ENCODE assay signal across 17 cellular contexts in genomic region chr11:100741866-100742625, GRCh38. TPM values are rescaled to one million over a fixed set of nuclear protein-coding genes. Genes with fewer than 3 reads are reported as not detected.
A peak's percentile ranks its signal among the peaks of the same experiment; 100 is the strongest.
DNase-seq lines count a peak whose midpoint lies in the region; ATAC-seq and TF ChIP-seq lines count a peak whose summit lies in the region.
"Had no signal": no experiment of that assay in that cellular context is flagged by ENCODE, and none has a peak within 500 bp of the region (broad histone marks: within the 10 kb centered on the region; RNA-seq: fewer than 3 reads in every experiment).

No MANE protein-coding gene starts in this region.

- H3K4me2 ChIP-seq in HCT116 (ENCODE audit: low read length), result peak overlapping the region; percentile 59

- H3K4me1 ChIP-seq in HCT116 (ENCODE audit: control insufficient read depth in 1 of 2, insufficient read depth in 2 of 2, low read length in 2 of 2), result peaks cover 36 to 86% of the 10 kb centered on the region in 2 experiments

- peak overlapping the region; percentile 57 for H3K9ac ChIP-seq in HCT116 (ENCODE audit: low read length)

- peak overlapping the region; percentile 53 for H3K27ac ChIP-seq in HCT116 (ENCODE audit: low read depth, low read length)
- H3K27ac ChIP-seq: SJSA1 had no signal

- H4K20me1 ChIP-seq in HCT116 (ENCODE audit: insufficient read depth), result no peaks in the 10 kb centered on the region

- H3K36me3 Mint-ChIP-seq in glutamatergic neuron (ENCODE audit: unreplicated experiment) (no peaks in the 10 kb centered on the region), type B pancreatic cell (peaks cover 8% of the 10 kb centered on the region)

- peak overlapping the region in 1 of 2 experiments; percentile 10; a peak in 1 of 4 replicates for H3K4me3 ChIP-seq in HCT116 (replicated peaks in 1 of 2; ENCODE audit: low read depth in 1 of 2, low read length in 2 of 2)
- H3K4me3 ChIP-seq: mucosa of descending colon, SJSA1 had no signal

- no peak for TF ChIP-seq POLR2A in HCT116 (IDR thresholded peaks at IDR 0.05; ENCODE audit: borderline replicate concordance, extremely low read depth, insufficient read depth, insufficient read length)

- RAD21 ChIA-PET in HCT116 (lab: Charles Lee; ENCODE audit: low non-redundant PET in 1 of 2, low total read pairs in 2 of 2, uncharacterized antibody in 2 of 2, unreplicated experiment in 2 of 2), result no interaction called here

- H3K4me3 Mint-ChIP-seq in glutamatergic neuron (ENCODE audit: unreplicated experiment), result no peak overlapping the region
- H3K4me3 Mint-ChIP-seq in type B pancreatic cell, result no peak overlapping the region
- H3K4me3 Mint-ChIP-seq: stimulated activated naive CD8-positive, alpha-beta T cell treated with anti-CD3 and anti-CD28 coated beads, Interleukin-15, Interleukin-2, amounts not matched to agents 100 ng/mL and 50 ng/mL, for 24 hours had no signal

- H3K27ac Mint-ChIP-seq in glutamatergic neuron (ENCODE audit: unreplicated experiment) (peak overlapping the region; percentile 44), type B pancreatic cell (no peak overlapping the region)
- H3K27ac Mint-ChIP-seq: stimulated activated naive CD8-positive, alpha-beta T cell treated with anti-CD3 and anti-CD28 coated beads, Interleukin-15, Interleukin-2, amounts not matched to agents 100 ng/mL and 50 ng/mL, for 24 hours had no signal

- no peak overlapping the region for H2AFZ ChIP-seq in HCT116 (ENCODE audit: low read depth, low read length, poor library complexity, severe bottlenecking)

- no TSS peak for BruUV-seq in HCT116 (replicated peaks; lab: Mats Ljungman, UMichigan)

- no peaks in the 10 kb centered on the region for H3K9me2 ChIP-seq in HCT116 (ENCODE audit: insufficient read depth)

- no peaks in the 10 kb centered on the region for H3K9me3 Mint-ChIP-seq in glutamatergic neuron (ENCODE audit: unreplicated experiment)
- H3K9me3 Mint-ChIP-seq in type B pancreatic cell, result peaks cover 8% of the 10 kb centered on the region

- CTCF ChIA-PET in HCT116 (lab: Charles Lee), result interaction anchor here (1.5 kb wide), 1 partner anchor 54 kb away, joined by 3 read pairs; no protein-coding TSS in a partner anchor

- peaks cover 63% of the 10 kb centered on the region for H3K79me2 ChIP-seq in HCT116 (ENCODE audit: insufficient read depth, low read length)

- POLR2A ChIA-PET in HCT116 (lab: Charles Lee), result no interaction called here

- H3K36me3 ChIP-seq in HCT116 (ENCODE audit: control insufficient read depth in 1 of 2, insufficient read depth in 2 of 2, low read length in 2 of 2), result peaks cover 0 to 10% of the 10 kb centered on the region in 2 experiments; a peak in 1 of 4 replicates
- H3K36me3 ChIP-seq: SJSA1 had no signal

- no peak for TF ChIP-seq CTCF in HCT116 (IDR thresholded peaks at IDR 0.05 in 2 of 3, conservative IDR thresholded peaks at IDR 0.05 in 1 of 3; ENCODE audit: borderline replicate concordance in 1 of 3, insufficient read depth in 1 of 3, low read depth in 2 of 3, low read length in 2 of 3)
- TF ChIP-seq CTCF in glutamatergic neuron (IDR thresholded peaks at IDR 0.05; ENCODE audit: partially characterized antibody, unreplicated experiment), result no peak
- TF ChIP-seq CTCF in type B pancreatic cell (conservative IDR thresholded peaks at IDR 0.05), result no peak

- H3K4me1 Mint-ChIP-seq in glutamatergic neuron (ENCODE audit: low read depth, unreplicated experiment) (peaks cover 50% of the 10 kb centered on the region), type B pancreatic cell (ENCODE audit: unreplicated experiment) (peaks cover 35% of the 10 kb centered on the region)

- ATAC-seq in GM18498 (IDR thresholded peaks at IDR 0.05; ENCODE audit: unreplicated experiment) (peak; percentile 27), HCT116 (peak; percentile 10; the same call in 1 of the 2 replicates), HG03432 (IDR thresholded peaks at IDR 0.05; ENCODE audit: unreplicated experiment) (no peak)
- ATAC-seq: HepG2, mucosa of descending colon had no signal

- H3K27me3 Mint-ChIP-seq in glutamatergic neuron (ENCODE audit: unreplicated experiment), result peaks cover 2% of the 10 kb centered on the region
- H3K27me3 Mint-ChIP-seq in type B pancreatic cell, result no peaks in the 10 kb centered on the region
- H3K27me3 Mint-ChIP-seq: stimulated activated naive CD8-positive, alpha-beta T cell treated with anti-CD3 and anti-CD28 coated beads, Interleukin-15, Interleukin-2, amounts not matched to agents 100 ng/mL and 50 ng/mL, for 24 hours had no signal

- intact Hi-C loops in HCT116 (cut with micrococcal nuclease), result loop anchor here (5.0 kb wide), 1 partner anchor 55 kb away; the partner anchor contains the start of gene ARHGAP42

- no peaks in the 10 kb centered on the region for H3K27me3 ChIP-seq in HCT116 (ENCODE audit: insufficient read depth, low read length)
- H3K27me3 ChIP-seq: SJSA1 had no signal

- DNase-seq in HCT116 (ENCODE audit: low read depth, low spot score), result no peak
- DNase-seq in Kasumi-1 (lab: John Stamatoyannopoulos, UW), result peak; percentile 64 to 78
- DNase-seq in glutamatergic neuron, result no peak
- DNase-seq in type B pancreatic cell (ENCODE audit: extremely low spot score, unreplicated experiment), result no peak
- no peak for DNase-seq in SW480 (ENCODE audit: low spot score)
- no peak for DNase-seq in OCI-M1 (lab: John Stamatoyannopoulos, UW)
- DNase-seq: activated CD4-positive, CD25-positive, alpha-beta regulatory T cell; DMS79 treated with DMSO at 0.1 percent for 48 hours; mucosa of descending colon; NCI-H146; NCI-H524 treated with DMSO at 0.1 percent for 48 hours; stimulated activated CD4-positive, alpha-beta T cell treated with anti-CD3 and anti-CD28 coated beads, Interleukin-4, amount 100 ng/mL, for 4 hours had no signal

- no peak for TF ChIP-seq RAD21 in HCT116 (IDR thresholded peaks at IDR 0.05; ENCODE audit: low read depth)

- no peaks in the 10 kb centered on the region for H3K9me3 ChIP-seq in HCT116 (ENCODE audit: control insufficient read depth in 1 of 2, insufficient read depth in 1 of 2, low read depth in 1 of 2, low read length in 2 of 2)
- H3K9me3 ChIP-seq: mucosa of descending colon, SJSA1 had no signal

TF ChIP-seq in HCT116, 20 proteins besides CTCF, POLR2A, EP300 and RAD21 (continues in another document):
- no peak for TF ChIP-seq ELF1 (IDR thresholded peaks at IDR 0.05; ENCODE audit: borderline replicate concordance, low read depth)
- no peak for TF ChIP-seq ATF3 (IDR thresholded peaks at IDR 0.05)
- no peak for TF ChIP-seq SIN3A (IDR thresholded peaks at IDR 0.05; ENCODE audit: low read depth)
- TF ChIP-seq FOSL1 (IDR thresholded peaks at IDR 0.05; ENCODE audit: low read depth), result no peak
- no peak for TF ChIP-seq ZNF274 (IDR thresholded peaks at IDR 0.05; ENCODE audit: low read depth, low read length)
- no peak for TF ChIP-seq CEBPB (IDR thresholded peaks at IDR 0.05; ENCODE audit: low read depth)
- TF ChIP-seq SP1 (IDR thresholded peaks at IDR 0.05; ENCODE audit: low read depth), result no peak
- no peak for TF ChIP-seq POLR2AphosphoS5 (IDR thresholded peaks at IDR 0.05; ENCODE audit: low read depth, low read length)
- TF ChIP-seq REST (IDR thresholded peaks at IDR 0.05; ENCODE audit: low read depth), result no peak
- no peak for TF ChIP-seq YY1 (IDR thresholded peaks at IDR 0.05; ENCODE audit: extremely low read depth, insufficient replicate concordance, low read depth, low read length)
- TF ChIP-seq JUND (IDR thresholded peaks at IDR 0.05), result no peak
- TF ChIP-seq CBX3 (IDR thresholded peaks at IDR 0.05; ENCODE audit: low read depth), result no peak
- no peak for TF ChIP-seq EZH2 (IDR thresholded peaks at IDR 0.05)
- no peak for TF ChIP-seq TCF7L2 (IDR thresholded peaks at IDR 0.05; ENCODE audit: borderline replicate concordance, extremely low read depth, insufficient read depth, insufficient read length)

RNA-seq across cellular contexts. Expression of gene ARHGAP42, which starts 55.0 kb away (rescaled TPM):
- total RNA-seq in HCT116 (2021; ENCODE audit: unreplicated experiment) (12.3 TPM), glutamatergic neuron (ENCODE audit: unreplicated experiment) (21.4 TPM), type B pancreatic cell (ENCODE audit: low replicate concordance) (10.5 and 22.6 TPM in 2 replicates)
- polyA plus RNA-seq in HCT116 (2012), result 3.8 and 5.3 TPM in 2 replicates

Comparison
In these comparisons a context has a peak if more than half of its experiments do, and no peak if none do; other contexts are left out.
1. DNase-seq: peak in Kasumi-1 (2 of 2); none in HCT116 (single experiment), glutamatergic neuron (single experiment), type B pancreatic cell (single experiment), SW480 (single experiment) and OCI-M1 (single experiment).